ENCODE assay signal across 8 cellular contexts in genomic region chr1:27366113-27366410, GRCh38. TPM values are rescaled to one million over a fixed set of nuclear protein-coding genes. Genes with fewer than 3 reads are reported as not detected.
A peak's percentile ranks its signal among the peaks of the same experiment; 100 is the strongest.
DNase-seq lines count a peak whose midpoint lies in the region; ATAC-seq and TF ChIP-seq lines count a peak whose summit lies in the region.

No MANE protein-coding gene starts in this region.

- peak; percentile 83 for ATAC-seq in DND-41 (ENCODE audit: insufficient read depth, low read depth)
- peak; percentile 51 for ATAC-seq in HG02885 (IDR thresholded peaks at IDR 0.05; ENCODE audit: poor library complexity, unreplicated experiment)
- ATAC-seq in GM21390 (IDR thresholded peaks at IDR 0.05; ENCODE audit: unreplicated experiment) = no peak

- DNase-seq in DND-41 = peak; percentile 84
- DNase-seq in NCI-H524 treated with DMSO at 0.1 percent for 48 hours (lab: John Stamatoyannopoulos, UW) = peak; percentile 32
- DNase-seq in activated CD8-positive, alpha-beta memory T cell treated with anti-CD3 and anti-CD28 coated beads for 24 hours = peak; percentile 90
- DNase-seq in effector CD8-positive, alpha-beta T cell (lab: John Stamatoyannopoulos, UW) = peak; percentile 55
- DNase-seq in lung microvascular endothelial cell (ENCODE audit: low read depth in 2 of 2) = peak; percentile 77 to 80
- DNase-seq in stimulated activated CD4-positive, alpha-beta T cell treated with anti-CD3 and anti-CD28 coated beads, TNF-alpha, amount 100 ng/mL, for 4 hours (ENCODE audit: low read depth in 3 of 3) = peak; percentile 45 to 63 (median 45)

- peaks cover 36% of the 10 kb centered on the region for H3K27me3 ChIP-seq in DND-41 (ENCODE audit: insufficient read depth, low read length, poor library complexity)

- TF ChIP-seq CTCF in DND-41 (IDR thresholded peaks at IDR 0.05; ENCODE audit: borderline replicate concordance, extremely low read depth, low read length, poor library complexity, severe bottlenecking) = no peak

- no peaks in the 10 kb centered on the region for H3K36me3 ChIP-seq in DND-41 (ENCODE audit: insufficient read depth, low read length)

- no peaks in the 10 kb centered on the region for H4K20me1 ChIP-seq in DND-41 (ENCODE audit: insufficient read depth, low read length)

- peak overlapping the region; percentile 82 for H3K4me2 ChIP-seq in DND-41 (ENCODE audit: insufficient read depth, low read length)

- no peak overlapping the region for H3K27ac ChIP-seq in DND-41 (ENCODE audit: low read length)

- H3K4me1 ChIP-seq in DND-41 (ENCODE audit: insufficient read depth, low read length) = peaks cover 27% of the 10 kb centered on the region

- H3K9ac ChIP-seq in DND-41 (ENCODE audit: low read depth, low read length) = peak overlapping the region; percentile 54

- H3K79me2 ChIP-seq in DND-41 (ENCODE audit: insufficient read depth, low read length) = no peaks in the 10 kb centered on the region

- no peaks in the 10 kb centered on the region for H3K9me3 ChIP-seq in DND-41 (ENCODE audit: insufficient read depth, low read length, severe bottlenecking)

- H3K4me3 ChIP-seq in DND-41 (ENCODE audit: low read depth in 1 of 2, low read length in 2 of 2) = peak overlapping the region; percentile 32 to 58; a peak in 3 of 4 replicates

- peak overlapping the region; percentile 61 for H2AFZ ChIP-seq in DND-41 (ENCODE audit: low read depth, low read length)

RNA-seq across cellular contexts. Expression of gene MAP3K6, which starts 0.7 kb away (rescaled TPM):
- total RNA-seq in lung microvascular endothelial cell = 2.0 and 3.9 TPM in 2 replicates

RNA-seq across cellular contexts. Expression of gene FCN3, which starts 8.6 kb away (rescaled TPM):
- total RNA-seq in lung microvascular endothelial cell = not detected in 2 replicates

RNA-seq across cellular contexts. Expression of gene CD164L2, which starts 17.1 kb away (rescaled TPM):
- not detected in 2 replicates for total RNA-seq in lung microvascular endothelial cell

RNA-seq across cellular contexts. Expression of gene SYTL1, which starts 24.2 kb away (rescaled TPM):
- total RNA-seq in lung microvascular endothelial cell = 0.22 TPM in 1 of 2 replicates, not detected in the other

RNA-seq across cellular contexts. Expression of gene GPR3, which starts 26.4 kb away (rescaled TPM):
- under 0.01 and 0.22 TPM in 2 replicates for total RNA-seq in lung microvascular endothelial cell

Comparison
In these comparisons a context has a peak if more than half of its experiments do, and no peak if none do; other contexts are left out.
1. DNase-seq: peak in every context shown above with its lines; median percentile 90 in activated CD8-positive, alpha-beta memory T cell treated with anti-CD3 and anti-CD28 coated beads for 24 hours; 84 in DND-41; 78 in lung microvascular endothelial cell; 55 in effector CD8-positive, alpha-beta T cell; 45 in stimulated activated CD4-positive, alpha-beta T cell treated with anti-CD3 and anti-CD28 coated beads, TNF-alpha, amount 100 ng/mL, for 4 hours; 32 in NCI-H524 treated with DMSO at 0.1 percent for 48 hours.